6 cellular contexts compared by ENCODE assay signal in genomic region chr3:19199131-19199530, GRCh38.
"Had no signal": no experiment of that assay in that cellular context is flagged by ENCODE, and none has a peak within 500 bp of the region (broad histone marks: within the 10 kb centered on the region; RNA-seq: fewer than 3 reads in every experiment).

No MANE protein-coding gene starts in this region.

- ATAC-seq: HCT116, K562 had no signal

- H3K27ac ChIP-seq: GM23248 had no signal

- DNase-seq: GM23248, GOT3, H7, IMR-90 had no signal
